ENCODE assay signal across 14 cellular contexts in genomic region chr15:101539930-101540329, GRCh38. TPM values are rescaled to one million over a fixed set of nuclear protein-coding genes. Genes with fewer than 3 reads are reported as not detected.
DNase-seq lines count a peak whose midpoint lies in the region; FAIRE-seq and TF ChIP-seq lines count a peak whose summit lies in the region.
"Had no signal": no experiment of that assay in that cellular context is flagged by ENCODE, and none has a peak within 500 bp of the region (broad histone marks: within the 10 kb centered on the region; RNA-seq: fewer than 3 reads in every experiment).

No MANE protein-coding gene starts in this region.

- intact Hi-C loops in esophagus muscularis mucosa (cut with DNase I) (no loop called here), sigmoid colon (cut with DNase I) (loop anchor here (5.0 kb wide), 1 partner anchor 102 kb away; no protein-coding TSS in a partner anchor)

- H3K27me3 ChIP-seq in esophagus muscularis mucosa (peaks cover 0 to 19% (median 0%) of the 10 kb centered on the region in 4 donors), sigmoid colon (no peaks in the 10 kb centered on the region), Karpas-422 (ENCODE audit: low read length) (no peaks in the 10 kb centered on the region)

- H3K9me3 ChIP-seq in esophagus muscularis mucosa: peaks cover 0 to 10% (median 0%) of the 10 kb centered on the region in 4 donors
- H3K9me3 ChIP-seq in sigmoid colon: no peaks in the 10 kb centered on the region
- no peaks in the 10 kb centered on the region for H3K9me3 ChIP-seq in Karpas-422 (ENCODE audit: low read length)

- H3K4me1 ChIP-seq in esophagus muscularis mucosa (peaks cover 0 to 11% (median 0%) of the 10 kb centered on the region in 4 donors), sigmoid colon (no peaks in the 10 kb centered on the region), Karpas-422 (ENCODE audit: low read length) (no peaks in the 10 kb centered on the region)

- WGBS in esophagus muscularis mucosa: 88% methylated on average over 7 of the region's 7 CpGs
- 91% methylated on average over 7 of the region's 7 CpGs for WGBS in sigmoid colon, 2 donors

- no peak for FAIRE-seq in D721Med (lab: Jason Lieb, UNC)
- FAIRE-seq: GM18507 had no signal

- H2AFZ ChIP-seq in Karpas-422 (ENCODE audit: low read length): no peak overlapping the region

- no peaks in the 10 kb centered on the region for H3K79me2 ChIP-seq in Karpas-422 (ENCODE audit: low read length)

- H3K9me2 ChIP-seq in Karpas-422 (replicated peaks; ENCODE audit: insufficient read depth, low read length): no peaks in the 10 kb centered on the region

- H4K20me1 ChIP-seq in Karpas-422 (ENCODE audit: insufficient read depth, low read depth, low read length): no peaks in the 10 kb centered on the region

- no peak for TF ChIP-seq CTCF in D721Med (IDR thresholded peaks at IDR 0.05; ENCODE audit: insufficient read depth, missing control alignments)
- TF ChIP-seq CTCF in esophagus muscularis mucosa (IDR thresholded peaks at IDR 0.05): no peak
- TF ChIP-seq CTCF in sigmoid colon (IDR thresholded peaks at IDR 0.05): no peak

- TF ChIP-seq POLR2A in esophagus muscularis mucosa (IDR thresholded peaks at IDR 0.05; ENCODE audit: low read depth): no peak
- TF ChIP-seq POLR2A in sigmoid colon (IDR thresholded peaks at IDR 0.05): no peak

- H3K27ac ChIP-seq in esophagus muscularis mucosa (replicated peaks in 1 of 4) (no peak overlapping the region), sigmoid colon (no peak overlapping the region), Karpas-422 (ENCODE audit: low read length) (no peak overlapping the region)
- H3K27ac ChIP-seq: 22Rv1 had no signal

- no peak for TF ChIP-seq EP300 in esophagus muscularis mucosa (IDR thresholded peaks at IDR 0.05)
- no peak for TF ChIP-seq EP300 in sigmoid colon (IDR thresholded peaks at IDR 0.05)

- peak; percentile 30 for DNase-seq in activated CD8-positive, alpha-beta memory T cell treated with anti-CD3 and anti-CD28 coated beads for 24 hours
- DNase-seq in activated CD8-positive, alpha-beta memory T cell treated with anti-CD3 and anti-CD28 coated beads, Interleukin-2, amount 50 U/mL, for 48 hours: no peak
- peak; percentile 7 for DNase-seq in D721Med (ENCODE audit: insufficient read length, low spot score)
- peak; percentile 87 for DNase-seq in esophagus muscularis mucosa (ENCODE audit: extremely low spot score)
- peak; percentile 25 for DNase-seq in sigmoid colon
- DNase-seq in T1000 (lab: John Stamatoyannopoulos, UW): no peak
- DNase-seq in Karpas-422: no peak
- DNase-seq: COR-L47, DMS53, GF-D8, IMR-90 had no signal

- no peak overlapping the region for H3K9ac ChIP-seq in Karpas-422 (ENCODE audit: low read length)

- H3K4me3 ChIP-seq in esophagus muscularis mucosa: no peak overlapping the region
- no peak overlapping the region for H3K4me3 ChIP-seq in sigmoid colon
- no peak overlapping the region for H3K4me3 ChIP-seq in Karpas-422 (ENCODE audit: low read length)

- H3K4me2 ChIP-seq in Karpas-422 (ENCODE audit: low read depth, low read length, poor library complexity, severe bottlenecking): no peak overlapping the region

- H3K36me3 ChIP-seq in esophagus muscularis mucosa: no peaks in the 10 kb centered on the region
- H3K36me3 ChIP-seq in sigmoid colon: no peaks in the 10 kb centered on the region
- no peaks in the 10 kb centered on the region for H3K36me3 ChIP-seq in Karpas-422 (ENCODE audit: insufficient read depth, low read length)

RNA-seq across cellular contexts. Expression of gene PCSK6, which starts 50.4 kb away (rescaled TPM):
- total RNA-seq in esophagus muscularis mucosa (10 to 100 TPM; 13.6 to 24.1 (median 15.3) TPM), sigmoid colon (1 to 10 TPM; 2.9 to 8.9 (median 5.2) TPM)
- 10 to 100 TPM in 1 of 3 donors, 1 to 10 TPM in 2; 4.2 to 10.3 (median 7.2) TPM for polyA plus RNA-seq in sigmoid colon
- total RNA-seq in Karpas-422 (2014; rRNA removed; shearing (Covaris generic); ENCODE audit: low replicate concordance): 0.19 TPM in 1 of 2 replicates, not detected in the other
- total RNA-seq: H4, IMR-90 had no signal
- polyA plus RNA-seq: IMR-90 had no signal

Comparison
In these comparisons a context has a peak if more than half of its experiments do, and no peak if none do; other contexts are left out.
1. DNase-seq: peak in activated CD8-positive, alpha-beta memory T cell treated with anti-CD3 and anti-CD28 coated beads for 24 hours (single experiment), D721Med (single experiment), esophagus muscularis mucosa (single experiment) and sigmoid colon (single experiment); none in activated CD8-positive, alpha-beta memory T cell treated with anti-CD3 and anti-CD28 coated beads, Interleukin-2, amount 50 U/mL, for 48 hours (single experiment), T1000 (single experiment) and Karpas-422 (single experiment).